Comparison of ENCODE assay signal across 8 cellular contexts in genomic region chrX:54358424-54359211, GRCh38. TPM values are rescaled to one million over a fixed set of nuclear protein-coding genes. Genes with fewer than 3 reads are reported as not detected.
DNase-seq lines count a peak whose midpoint lies in the region; ATAC-seq and TF ChIP-seq lines count a peak whose summit lies in the region.

No MANE protein-coding gene starts in this region.

- POLR2A ChIA-PET in GM10248 (lab: Yijun Ruan, JAX): no interaction called here

- CTCF ChIA-PET in GM10248 (lab: Yijun Ruan, JAX): interaction anchor here (1.2 kb wide), 1 partner anchor 11 kb away, joined by 3 read pairs; no protein-coding TSS in a partner anchor

- ATAC-seq in left lung (peak; percentile 71), GM19455 (IDR thresholded peaks at IDR 0.05; ENCODE audit: unreplicated experiment) (no peak)

- intact Hi-C loops in dendritic cell treated with granulocyte-macrophage colony-stimulating factor and Interleukin-4, amounts not matched to agents 40 ng/mL and 50 ng/mL, for 4 days (cut with micrococcal nuclease): no loop called here
- intact Hi-C loops in left lung (cut with DNase I): no loop called here

- TF ChIP-seq CTCF in GM10248 (IDR thresholded peaks at IDR 0.05; ENCODE audit: control extremely low read depth, extremely low read depth, low read depth, missing control alignments) (no peak), left lung (IDR thresholded peaks at IDR 0.05) (no peak)

- DNase-seq in GM10248 (ENCODE audit: extremely low spot score) (peak; percentile 22), NCI-H1436 treated with DMSO at 0.1 percent for 48 hours (lab: John Stamatoyannopoulos, UW) (peak; percentile 57), left lung (peak in 1 of 2 donors; percentile 50), cerebellar nuclear complex (lab: John Stamatoyannopoulos, UW) (no peak)
- DNase-seq in activated CD4-positive, alpha-beta T cell treated with anti-CD3 and anti-CD28 coated beads for 48 hours: peak; percentile 63
- DNase-seq in stimulated activated CD4-positive, alpha-beta T cell treated with anti-CD3 and anti-CD28 coated beads, Interleukin-2, amount 100 ng/mL, for 4 hours (ENCODE audit: low read depth): peak; percentile 31

- no peaks in the 10 kb centered on the region for H3K9me3 ChIP-seq in left lung

- H3K4me3 Mint-ChIP-seq in dendritic cell treated with granulocyte-macrophage colony-stimulating factor and Interleukin-4, amounts not matched to agents 40 ng/mL and 50 ng/mL, for 4 days: peak overlapping the region; percentile 51

- peaks cover 5 to 47% of the 10 kb centered on the region in 2 donors for H3K27me3 ChIP-seq in left lung

- H3K27ac Mint-ChIP-seq in dendritic cell treated with granulocyte-macrophage colony-stimulating factor and Interleukin-4, amounts not matched to agents 40 ng/mL and 50 ng/mL, for 4 days: no peak overlapping the region

- peaks cover 17% of the 10 kb centered on the region for H3K4me1 Mint-ChIP-seq in dendritic cell treated with granulocyte-macrophage colony-stimulating factor and Interleukin-4, amounts not matched to agents 40 ng/mL and 50 ng/mL, for 4 days (ENCODE audit: low read depth)

- no peaks in the 10 kb centered on the region for H3K9me3 Mint-ChIP-seq in dendritic cell treated with granulocyte-macrophage colony-stimulating factor and Interleukin-4, amounts not matched to agents 40 ng/mL and 50 ng/mL, for 4 days

- H3K4me3 ChIP-seq in left lung: peak overlapping the region; percentile 34 to 38

- H3K36me3 Mint-ChIP-seq in dendritic cell treated with granulocyte-macrophage colony-stimulating factor and Interleukin-4, amounts not matched to agents 40 ng/mL and 50 ng/mL, for 4 days (ENCODE audit: low read depth): no peaks in the 10 kb centered on the region

- H3K27ac ChIP-seq in left lung: peak overlapping the region in 1 of 2 donors; percentile 26

- no peaks in the 10 kb centered on the region for H3K36me3 ChIP-seq in left lung

- H3K27me3 Mint-ChIP-seq in dendritic cell treated with granulocyte-macrophage colony-stimulating factor and Interleukin-4, amounts not matched to agents 40 ng/mL and 50 ng/mL, for 4 days: peaks cover 42% of the 10 kb centered on the region

- H3K4me1 ChIP-seq in left lung: no peaks in the 10 kb centered on the region

RNA-seq across cellular contexts. Expression of gene WNK3, which starts 0.8 kb away (rescaled TPM):
- total RNA-seq in left lung: 1 to 10 TPM; 1.3 to 1.7 TPM

Comparison
In these comparisons a context has a peak if more than half of its experiments do, and no peak if none do; other contexts are left out.
1. DNase-seq: peak in GM10248 (single experiment), NCI-H1436 treated with DMSO at 0.1 percent for 48 hours (single experiment), activated CD4-positive, alpha-beta T cell treated with anti-CD3 and anti-CD28 coated beads for 48 hours (single experiment) and stimulated activated CD4-positive, alpha-beta T cell treated with anti-CD3 and anti-CD28 coated beads, Interleukin-2, amount 100 ng/mL, for 4 hours (single experiment); none in cerebellar nuclear complex (0 of 2).